In the genomic region with DNA sequence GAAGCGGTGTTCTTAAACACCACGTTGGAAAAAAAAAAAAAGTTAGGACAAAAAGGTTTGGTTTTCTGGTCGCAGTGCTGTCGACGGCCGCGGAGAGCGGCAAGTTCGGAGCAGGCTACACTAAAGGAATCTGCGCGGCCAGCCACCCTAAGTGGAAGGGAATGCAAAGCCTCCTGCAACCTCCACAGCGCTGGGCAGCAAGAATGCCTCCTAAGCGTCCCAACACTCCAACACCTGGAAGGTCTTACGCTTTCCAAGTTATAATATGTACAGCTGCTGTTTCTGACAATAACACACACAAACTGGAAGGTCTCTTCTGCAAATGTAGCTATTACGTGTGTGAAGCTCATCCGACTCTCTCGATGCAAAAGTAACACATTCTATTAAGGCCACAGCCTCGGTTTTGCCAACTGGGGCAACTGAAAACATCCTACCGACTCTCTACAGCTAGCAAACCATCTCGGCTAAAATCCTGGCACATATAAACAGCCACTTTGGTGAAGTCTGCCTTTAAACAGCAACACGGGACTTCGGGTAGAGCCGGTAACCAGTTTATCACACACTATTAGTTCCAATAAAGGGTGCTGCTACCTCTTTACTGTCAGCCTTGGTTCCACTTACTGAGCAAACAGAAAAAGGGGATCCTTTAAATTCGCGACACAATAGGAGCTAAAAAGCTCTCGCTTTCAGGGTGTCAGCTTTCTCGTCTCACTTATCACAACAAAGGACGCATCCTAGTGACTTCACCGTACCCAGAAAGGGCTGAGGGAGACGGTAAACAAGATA, we compare ENCODE assay signal across 1 cellular context.
A peak's percentile ranks its signal among the peaks of the same experiment; 100 is the strongest.
TF ChIP-seq lines count a peak whose summit lies in the region.

No MANE protein-coding gene starts in this region.

TF ChIP-seq in HEK293, 187 proteins besides CTCF, POLR2A, EP300 and RAD21 (continued from another document):
- TF ChIP-seq ZNF214 (tag by site-specific recombination; IDR thresholded peaks at IDR 0.05; ENCODE audit: borderline replicate concordance) (no peak), MZF1 (tag by site-specific recombination; IDR thresholded peaks at IDR 0.05; ENCODE audit: borderline replicate concordance) (peak; percentile 34; the same call in 1 of the 2 replicates), YY1 (tag by site-specific recombination; IDR thresholded peaks at IDR 0.05) (no peak), ZBTB20 (tag by site-specific recombination; IDR thresholded peaks at IDR 0.05) (peak; percentile 77; the same call in 1 of the 2 replicates), ZNF391 (tag by site-specific recombination; IDR thresholded peaks at IDR 0.05; ENCODE audit: borderline replicate concordance, low read depth) (no peak), ZNF19 (tag by site-specific recombination; IDR thresholded peaks at IDR 0.05; ENCODE audit: low read depth) (no peak)
